In the genomic region with DNA sequence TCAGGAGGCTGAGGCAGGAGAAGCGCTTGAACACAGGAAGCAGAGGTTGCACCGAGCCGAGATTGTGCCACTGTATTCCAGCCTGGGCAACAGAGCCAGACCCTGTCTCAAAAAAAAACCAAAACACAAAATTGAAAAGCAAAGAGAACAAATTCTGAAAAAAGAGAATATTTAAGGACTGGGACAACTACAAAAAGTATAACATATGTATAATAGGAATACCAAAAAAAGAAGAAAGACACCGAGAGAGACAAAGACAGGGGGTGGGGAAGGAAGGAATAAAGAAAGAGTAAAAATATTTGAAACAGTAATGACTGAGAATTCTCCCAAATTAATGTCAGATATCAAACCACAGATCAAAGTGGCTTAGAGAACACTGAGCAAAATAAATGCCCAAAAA, we compare ENCODE assay signal across 6 cellular contexts.
"Had no signal": no experiment of that assay in that cellular context is flagged by ENCODE, and none has a peak within 500 bp of the region (broad histone marks: within the 10 kb centered on the region; RNA-seq: fewer than 3 reads in every experiment).

No MANE protein-coding gene starts in this region.

- DNase-seq: IMR-90, KBM-7, KG1 had no signal

- H3K27ac Mint-ChIP-seq: IgD-negative memory B cell had no signal

- H3K27ac ChIP-seq: HL-60 had no signal

- H3K4me3 ChIP-seq: K562 had no signal
